10 cellular contexts compared by ENCODE assay signal in the genomic region with DNA sequence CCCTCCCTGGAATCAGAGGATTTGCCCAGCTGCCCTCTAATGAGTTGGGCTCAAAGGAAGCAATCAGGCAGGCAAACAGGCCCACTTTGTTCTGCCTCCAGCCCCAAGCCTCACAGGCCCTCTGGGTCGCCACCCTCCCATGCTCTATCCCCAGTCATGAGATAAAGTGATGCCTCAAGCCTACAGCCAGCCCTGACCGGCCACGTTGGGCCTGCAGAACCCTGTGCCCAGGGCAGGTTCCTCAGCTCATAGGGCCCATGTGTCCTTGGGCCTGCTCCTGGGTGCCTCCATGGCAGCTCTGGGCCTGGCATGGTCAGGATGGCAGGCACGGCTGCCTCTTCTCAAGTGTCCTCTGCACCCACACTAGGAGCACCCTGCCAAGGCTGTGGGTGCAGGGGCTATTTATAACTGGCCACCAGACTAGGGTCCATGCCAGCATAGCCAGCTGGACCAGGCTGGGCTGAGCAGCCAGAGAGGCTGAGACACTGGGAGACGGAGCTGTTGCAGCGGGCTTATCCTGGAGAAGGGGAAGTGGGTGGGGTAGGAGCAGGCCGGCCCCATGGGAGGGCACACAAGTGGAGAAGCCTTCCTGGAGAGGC. TPM values are rescaled to one million over a fixed set of nuclear protein-coding genes. Genes with fewer than 3 reads are reported as not detected.
DNase-seq lines count a peak whose midpoint lies in the region; ATAC-seq and TF ChIP-seq lines count a peak whose summit lies in the region.
"Had no signal": no experiment of that assay in that cellular context is flagged by ENCODE, and none has a peak within 500 bp of the region (broad histone marks: within the 10 kb centered on the region; RNA-seq: fewer than 3 reads in every experiment).

No MANE protein-coding gene starts in this region.

- no peaks in the 10 kb centered on the region for H3K9me3 ChIP-seq in CD4-positive, CD25-positive, alpha-beta regulatory T cell (ENCODE audit: control insufficient read depth in 2 of 2, low read length in 2 of 2)
- no peaks in the 10 kb centered on the region for H3K9me3 ChIP-seq in heart left ventricle
- H3K9me3 ChIP-seq in colonic mucosa: no peaks in the 10 kb centered on the region

- DNase-seq in CD4-positive, CD25-positive, alpha-beta regulatory T cell: no peak
- DNase-seq in activated T-helper 1 cell treated with anti-CD3 and anti-CD28 coated beads, Interleukin-12 subunit alpha, Interleukin-12 subunit beta, Interleukin-2, Interleukin-4 antibody, amounts not matched to agents 30 ng/mL and 10 ng/mL and 1 ng/mL, durations not matched to agents 14 hours and 24 hours and 36 hours (ENCODE audit: low spot score): no peak
- DNase-seq in heart left ventricle: peak; percentile 72 to 90 (median 80)
- no peak for DNase-seq in colonic mucosa
- DNase-seq in NCI-H1694 treated with DMSO at 0.1 percent for 48 hours (lab: John Stamatoyannopoulos, UW): no peak
- no peak for DNase-seq in mesothelial cell of epicardium (ENCODE audit: low spot score in 2 of 2, unreplicated experiment in 2 of 2)
- no peak for DNase-seq in hepatic stellate cell (ENCODE audit: low spot score)
- DNase-seq: DMS 273 treated with DMSO at 0.1 percent for 48 hours, NCI-H2227 treated with DMSO at 0.1 percent for 48 hours had no signal

- TF ChIP-seq POLR2A in heart left ventricle (IDR thresholded peaks at IDR 0.05): no peak

- H3K4me3 ChIP-seq in CD4-positive, CD25-positive, alpha-beta regulatory T cell (ENCODE audit: low read depth, low read length): no peak overlapping the region
- H3K4me3 ChIP-seq in heart left ventricle (no peak overlapping the region), rectal smooth muscle tissue (ENCODE audit: low read length) (no peak overlapping the region), colonic mucosa (no peak overlapping the region)

- no peak for ATAC-seq in CD4-positive, CD25-positive, alpha-beta regulatory T cell (ENCODE audit: low read depth in 2 of 2)
- peak; percentile 78 to 85 (median 79) for ATAC-seq in heart left ventricle

- H3K9ac ChIP-seq in rectal smooth muscle tissue (ENCODE audit: low read length): no peak overlapping the region
- no peak overlapping the region for H3K9ac ChIP-seq in colonic mucosa (ENCODE audit: low read depth in 2 of 2, low read length in 2 of 2)

- H3K4me1 ChIP-seq in CD4-positive, CD25-positive, alpha-beta regulatory T cell (ENCODE audit: control insufficient read depth, insufficient read depth, low read length, poor library complexity, severe bottlenecking): peaks cover 42% of the 10 kb centered on the region
- peaks cover 37 to 67% (median 62%) of the 10 kb centered on the region in 12 donors for H3K4me1 ChIP-seq in heart left ventricle
- H3K4me1 ChIP-seq in rectal smooth muscle tissue (ENCODE audit: control insufficient read depth, insufficient read depth, low read length): peaks cover 44% of the 10 kb centered on the region
- H3K4me1 ChIP-seq in colonic mucosa: no peaks in the 10 kb centered on the region

- TF ChIP-seq CTCF in heart left ventricle (IDR thresholded peaks at IDR 0.05) (no peak), colonic mucosa (IDR thresholded peaks at IDR 0.05) (no peak), mesothelial cell of epicardium (IDR thresholded peaks at IDR 0.05; ENCODE audit: unreplicated experiment) (no peak)

- peak overlapping the region in 1 of 4 donors; percentile 28 for H3K4me3 Mint-ChIP-seq in CD4-positive, CD25-positive, alpha-beta regulatory T cell
- H3K4me3 Mint-ChIP-seq in activated T-helper 1 cell treated with anti-CD3 and anti-CD28 coated beads, Interleukin-12 subunit alpha, Interleukin-12 subunit beta, Interleukin-2, Interleukin-4 antibody, amounts not matched to agents 30 ng/mL and 10 ng/mL and 1 ng/mL, durations not matched to agents 14 hours and 24 hours and 36 hours: no peak overlapping the region
- H3K4me3 Mint-ChIP-seq in mesothelial cell of epicardium: no peak overlapping the region

- H3K36me3 Mint-ChIP-seq in CD4-positive, CD25-positive, alpha-beta regulatory T cell: peaks cover 6% of the 10 kb centered on the region
- peaks cover 49% of the 10 kb centered on the region for H3K36me3 Mint-ChIP-seq in activated T-helper 1 cell treated with anti-CD3 and anti-CD28 coated beads, Interleukin-12 subunit alpha, Interleukin-12 subunit beta, Interleukin-2, Interleukin-4 antibody, amounts not matched to agents 30 ng/mL and 10 ng/mL and 1 ng/mL, durations not matched to agents 14 hours and 24 hours and 36 hours (ENCODE audit: low read depth)
- peaks cover 4% of the 10 kb centered on the region for H3K36me3 Mint-ChIP-seq in mesothelial cell of epicardium

- H3K27me3 Mint-ChIP-seq in CD4-positive, CD25-positive, alpha-beta regulatory T cell: no peaks in the 10 kb centered on the region
- H3K27me3 Mint-ChIP-seq in activated T-helper 1 cell treated with anti-CD3 and anti-CD28 coated beads, Interleukin-12 subunit alpha, Interleukin-12 subunit beta, Interleukin-2, Interleukin-4 antibody, amounts not matched to agents 30 ng/mL and 10 ng/mL and 1 ng/mL, durations not matched to agents 14 hours and 24 hours and 36 hours (ENCODE audit: insufficient read depth): no peaks in the 10 kb centered on the region
- H3K27me3 Mint-ChIP-seq in mesothelial cell of epicardium (ENCODE audit: low read depth): no peaks in the 10 kb centered on the region

- peaks cover 0 to 55% (median 33%) of the 10 kb centered on the region in 4 donors for H3K4me1 Mint-ChIP-seq in CD4-positive, CD25-positive, alpha-beta regulatory T cell
- H3K4me1 Mint-ChIP-seq in activated T-helper 1 cell treated with anti-CD3 and anti-CD28 coated beads, Interleukin-12 subunit alpha, Interleukin-12 subunit beta, Interleukin-2, Interleukin-4 antibody, amounts not matched to agents 30 ng/mL and 10 ng/mL and 1 ng/mL, durations not matched to agents 14 hours and 24 hours and 36 hours (ENCODE audit: low read depth): peaks cover 51% of the 10 kb centered on the region
- peaks cover 26% of the 10 kb centered on the region for H3K4me1 Mint-ChIP-seq in mesothelial cell of epicardium

- WGBS in heart left ventricle, 4 donors: 18 to 27% (median 20%) methylated on average over 6 to 7 of the region's 7 CpGs

- H3K9me3 Mint-ChIP-seq in CD4-positive, CD25-positive, alpha-beta regulatory T cell: no peaks in the 10 kb centered on the region
- no peaks in the 10 kb centered on the region for H3K9me3 Mint-ChIP-seq in activated T-helper 1 cell treated with anti-CD3 and anti-CD28 coated beads, Interleukin-12 subunit alpha, Interleukin-12 subunit beta, Interleukin-2, Interleukin-4 antibody, amounts not matched to agents 30 ng/mL and 10 ng/mL and 1 ng/mL, durations not matched to agents 14 hours and 24 hours and 36 hours
- H3K9me3 Mint-ChIP-seq in mesothelial cell of epicardium: no peaks in the 10 kb centered on the region

- intact Hi-C loops in activated T-helper 1 cell treated with anti-CD3 and anti-CD28 coated beads, Interleukin-12 subunit alpha, Interleukin-12 subunit beta, Interleukin-2, Interleukin-4 antibody, amounts not matched to agents 30 ng/mL and 10 ng/mL and 1 ng/mL, durations not matched to agents 14 hours and 24 hours and 36 hours (cut with micrococcal nuclease): no loop called here
- intact Hi-C loops in heart left ventricle (cut with DNase I): loop anchor here in 5 of 10 donors (1.0 to 5.0 kb wide), 4 partner anchors 21 to 39 kb away; no protein-coding TSS in a partner anchor
- intact Hi-C loops in colonic mucosa (cut with DNase I): no loop called here

- H3K27ac ChIP-seq in CD4-positive, CD25-positive, alpha-beta regulatory T cell (ENCODE audit: insufficient read depth, low read length, poor library complexity, severe bottlenecking): peak overlapping the region; percentile 60
- H3K27ac ChIP-seq in heart left ventricle (peak overlapping the region; percentile 40 to 99 (median 71)), rectal smooth muscle tissue (ENCODE audit: low read depth, low read length) (peak overlapping the region; percentile 27), colonic mucosa (no peak overlapping the region)

- no peaks in the 10 kb centered on the region for H3K27me3 ChIP-seq in CD4-positive, CD25-positive, alpha-beta regulatory T cell (ENCODE audit: control insufficient read depth, insufficient read depth, low read length)
- H3K27me3 ChIP-seq in heart left ventricle (no peaks in the 10 kb centered on the region), rectal smooth muscle tissue (ENCODE audit: control insufficient read depth, insufficient read depth, low read length) (no peaks in the 10 kb centered on the region), colonic mucosa (no peaks in the 10 kb centered on the region)

- peaks cover 55% of the 10 kb centered on the region for H3K36me3 ChIP-seq in CD4-positive, CD25-positive, alpha-beta regulatory T cell (ENCODE audit: control insufficient read depth, insufficient read depth, low read length)
- H3K36me3 ChIP-seq in heart left ventricle (peaks cover 2 to 71% (median 48%) of the 10 kb centered on the region in 9 donors), rectal smooth muscle tissue (ENCODE audit: control insufficient read depth, insufficient read depth, low read length) (peaks cover 11% of the 10 kb centered on the region), colonic mucosa (no peaks in the 10 kb centered on the region)

- H3K27ac Mint-ChIP-seq in CD4-positive, CD25-positive, alpha-beta regulatory T cell: peak overlapping the region in 2 of 3 donors; percentile 31 to 80
- H3K27ac Mint-ChIP-seq in activated T-helper 1 cell treated with anti-CD3 and anti-CD28 coated beads, Interleukin-12 subunit alpha, Interleukin-12 subunit beta, Interleukin-2, Interleukin-4 antibody, amounts not matched to agents 30 ng/mL and 10 ng/mL and 1 ng/mL, durations not matched to agents 14 hours and 24 hours and 36 hours: peak overlapping the region; percentile 70
- no peak overlapping the region for H3K27ac Mint-ChIP-seq in mesothelial cell of epicardium

RNA-seq across cellular contexts. Expression of gene HDAC7, which starts 20.2 kb away (rescaled TPM):
- 163 TPM for total RNA-seq in CD4-positive, CD25-positive, alpha-beta regulatory T cell
- 10 to 100 TPM; 14.0 to 15.4 (median 15.3) TPM for polyA plus RNA-seq in CD4-positive, CD25-positive, alpha-beta regulatory T cell
- total RNA-seq in activated T-helper 1 cell treated with anti-CD3 and anti-CD28 coated beads, Interleukin-12 subunit alpha, Interleukin-12 subunit beta, Interleukin-2, Interleukin-4 antibody, amounts not matched to agents 30 ng/mL and 10 ng/mL and 1 ng/mL, durations not matched to agents 14 hours and 24 hours and 36 hours: 453 and 466 TPM in 2 replicates
- total RNA-seq in heart left ventricle: 10 to 100 TPM; 27.4 to 63.0 (median 38.6) TPM
- polyA plus RNA-seq in heart left ventricle: 10 to 100 TPM; 42.2 to 43.9 TPM
- total RNA-seq in colonic mucosa: 10 to 100 TPM; 27.3 to 29.7 TPM
- total RNA-seq in mesothelial cell of epicardium: 113 to 132 TPM (median 123 TPM) in 3 replicates

RNA-seq across cellular contexts. Expression of gene SLC48A1, which starts 26.4 kb away (rescaled TPM):
- total RNA-seq in CD4-positive, CD25-positive, alpha-beta regulatory T cell: 4.9 TPM
- 10 to 100 TPM in 1 of 4 donors, 1 to 10 TPM in 3; 7.3 to 12.7 (median 8.7) TPM for polyA plus RNA-seq in CD4-positive, CD25-positive, alpha-beta regulatory T cell
- 12.7 TPM in 2 replicates for total RNA-seq in activated T-helper 1 cell treated with anti-CD3 and anti-CD28 coated beads, Interleukin-12 subunit alpha, Interleukin-12 subunit beta, Interleukin-2, Interleukin-4 antibody, amounts not matched to agents 30 ng/mL and 10 ng/mL and 1 ng/mL, durations not matched to agents 14 hours and 24 hours and 36 hours
- total RNA-seq in heart left ventricle (10 to 100 TPM; 17.6 to 68.2 (median 23.9) TPM), colonic mucosa (10 to 100 TPM; 12.2 to 17.9 TPM), mesothelial cell of epicardium (25.3 to 27.7 TPM (median 27.0 TPM) in 3 replicates)
- polyA plus RNA-seq in heart left ventricle: 10 to 100 TPM; 13.0 to 16.5 TPM

RNA-seq across cellular contexts. Expression of gene RAPGEF3, which starts 40.8 kb away (rescaled TPM):
- total RNA-seq in CD4-positive, CD25-positive, alpha-beta regulatory T cell: 0.79 TPM
- under 1 TPM in 2 of 4 donors, not detected in 2; 0.10 to 0.14 TPM for polyA plus RNA-seq in CD4-positive, CD25-positive, alpha-beta regulatory T cell
- 4.7 and 6.5 TPM in 2 replicates for total RNA-seq in activated T-helper 1 cell treated with anti-CD3 and anti-CD28 coated beads, Interleukin-12 subunit alpha, Interleukin-12 subunit beta, Interleukin-2, Interleukin-4 antibody, amounts not matched to agents 30 ng/mL and 10 ng/mL and 1 ng/mL, durations not matched to agents 14 hours and 24 hours and 36 hours
- total RNA-seq in heart left ventricle: 10 to 100 TPM; 14.5 to 47.8 (median 23.9) TPM
- polyA plus RNA-seq in heart left ventricle: 10 to 100 TPM; 18.6 to 62.1 TPM
- total RNA-seq in colonic mucosa: 10 to 100 TPM; 10.1 TPM
- total RNA-seq in mesothelial cell of epicardium: 18.0 to 20.9 TPM (median 19.4 TPM) in 3 replicates

Comparison
In these comparisons a context has a peak if more than half of its experiments do, and no peak if none do; other contexts are left out.
1. ATAC-seq: peak in heart left ventricle (4 of 4); none in CD4-positive, CD25-positive, alpha-beta regulatory T cell (0 of 2).
2. DNase-seq: peak in heart left ventricle (5 of 5); none in CD4-positive, CD25-positive, alpha-beta regulatory T cell (0 of 3), activated T-helper 1 cell treated with anti-CD3 and anti-CD28 coated beads, Interleukin-12 subunit alpha, Interleukin-12 subunit beta, Interleukin-2, Interleukin-4 antibody, amounts not matched to agents 30 ng/mL and 10 ng/mL and 1 ng/mL, durations not matched to agents 14 hours and 24 hours and 36 hours (single experiment), colonic mucosa (single experiment), NCI-H1694 treated with DMSO at 0.1 percent for 48 hours (single experiment), mesothelial cell of epicardium (0 of 2) and hepatic stellate cell (single experiment).